In the genomic region with DNA sequence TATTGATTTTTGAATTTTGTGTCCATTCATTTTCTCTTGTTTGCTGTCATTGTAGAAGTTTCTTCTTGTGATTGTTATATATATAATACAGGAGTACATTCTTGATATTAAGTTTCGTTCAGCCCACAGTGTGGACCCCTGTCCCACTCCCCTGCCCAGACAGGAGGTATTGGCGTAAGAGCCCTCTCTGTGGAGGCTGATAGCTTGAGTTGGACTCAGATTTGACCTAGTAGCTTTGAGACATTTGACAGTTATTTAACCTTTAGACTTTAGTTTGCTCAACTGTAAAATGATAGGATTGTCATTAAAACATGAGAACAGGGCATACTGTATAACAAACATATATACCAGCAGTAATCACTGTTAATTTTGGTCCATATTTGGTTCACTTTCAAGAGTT, we compare ENCODE assay signal across 12 cellular contexts. TPM values are rescaled to one million over a fixed set of nuclear protein-coding genes. Genes with fewer than 3 reads are reported as not detected.
"Had no signal": no experiment of that assay in that cellular context is flagged by ENCODE, and none has a peak within 500 bp of the region (broad histone marks: within the 10 kb centered on the region; RNA-seq: fewer than 3 reads in every experiment).

No MANE protein-coding gene starts in this region.

- H3K36me3 ChIP-seq: HAP-1 had no signal

- H3K4me1 ChIP-seq: HAP-1 had no signal

- ATAC-seq: GM23338, HCT116 had no signal

- H3K27ac ChIP-seq: GM23248 had no signal

- H3K9me3 ChIP-seq: HAP-1 had no signal

- FAIRE-seq: H1, H54 had no signal

- H3K4me3 ChIP-seq: GM23248, GM23338, HAP-1 had no signal

- H3K4me3 Mint-ChIP-seq: GM23338, H9, HFFc6 had no signal

- H2AFZ ChIP-seq: GM23248, GM23338 had no signal

- DNase-seq: GM23248, GOT3, H7, H9, HCEC 1CT, HFFc6 had no signal

- H3K27ac Mint-ChIP-seq: GM23338, H9, HFFc6 had no signal

- H3K4me2 ChIP-seq: GM23338 had no signal

- H3K9ac ChIP-seq: GM23248 had no signal

RNA-seq across cellular contexts. Expression of gene GPR171, which starts 27.1 kb away (rescaled TPM):
- total RNA-seq: GM23248, GM23338, H1, H4, H7, H9, HFFc6 had no signal
- polyA plus RNA-seq: GM23248, H1 had no signal
